Comparison of ENCODE assay signal across 8 cellular contexts in genomic region chr4:123390846-123391456, GRCh38. TPM values are rescaled to one million over a fixed set of nuclear protein-coding genes. Genes with fewer than 3 reads are reported as not detected.
A peak's percentile ranks its signal among the peaks of the same experiment; 100 is the strongest.
DNase-seq lines count a peak whose midpoint lies in the region; ATAC-seq and TF ChIP-seq lines count a peak whose summit lies in the region.

No MANE protein-coding gene starts in this region.

- TF ChIP-seq RAD21 in Ishikawa (IDR thresholded peaks at IDR 0.05; ENCODE audit: low read depth): peak; percentile 56

- H3K4me3 Mint-ChIP-seq in activated T-cell treated with anti-CD3 and anti-CD28 coated beads, Interleukin-2, amount 50 U/mL, for 72 hours: no peak overlapping the region

- H3K4me1 ChIP-seq in adipocyte (ENCODE audit: control insufficient read depth, insufficient read depth, low read length) (no peaks in the 10 kb centered on the region), mucosa of descending colon (ENCODE audit: low read depth) (no peaks in the 10 kb centered on the region)

- H3K27me3 Mint-ChIP-seq in activated T-cell treated with anti-CD3 and anti-CD28 coated beads, Interleukin-2, amount 50 U/mL, for 72 hours (ENCODE audit: low read depth): peaks cover 16% of the 10 kb centered on the region

- no peaks in the 10 kb centered on the region for H3K36me3 Mint-ChIP-seq in activated T-cell treated with anti-CD3 and anti-CD28 coated beads, Interleukin-2, amount 50 U/mL, for 72 hours (ENCODE audit: insufficient read depth in 2 of 2)

- intact Hi-C loops in mucosa of descending colon (cut with DNase I, micrococcal nuclease) (loop anchor here in 1 of 2 donors (10.0 kb wide), 1 partner anchor 264 kb away; no protein-coding TSS in a partner anchor), left colon (cut with DNase I, micrococcal nuclease) (loop anchor here in 1 of 2 donors (5.0 to 10.0 kb wide), 2 partner anchors 261 to 724 kb away; no protein-coding TSS in a partner anchor)

- H3K9me3 Mint-ChIP-seq in activated T-cell treated with anti-CD3 and anti-CD28 coated beads, Interleukin-2, amount 50 U/mL, for 72 hours: no peaks in the 10 kb centered on the region

- H3K27me3 ChIP-seq in adipocyte (replicated peaks; ENCODE audit: control insufficient read depth, insufficient read depth, low read length): no peaks in the 10 kb centered on the region

- peak; percentile 31 for DNase-seq in EH (ENCODE audit: low read depth)
- DNase-seq in adipocyte (ENCODE audit: low read depth): peak; percentile 71
- DNase-seq in mucosa of descending colon: no peak
- DNase-seq in left colon: no peak
- no peak for DNase-seq in NCI-H2107 treated with DMSO at 0.1 percent for 48 hours (lab: John Stamatoyannopoulos, UW; ENCODE audit: unreplicated experiment)
- DNase-seq in activated T-cell treated with anti-CD3 and anti-CD28 coated beads, Interleukin-2, amount 50 U/mL, for 72 hours: no peak

- no peak for TF ChIP-seq EP300 in Ishikawa (IDR thresholded peaks at IDR 0.05; ENCODE audit: borderline replicate concordance)

- H3K27ac Mint-ChIP-seq in activated T-cell treated with anti-CD3 and anti-CD28 coated beads, Interleukin-2, amount 50 U/mL, for 72 hours: no peak overlapping the region

- no peak overlapping the region for H3K9ac ChIP-seq in adipocyte (ENCODE audit: low read length)

- TF ChIP-seq CTCF in mucosa of descending colon (IDR thresholded peaks at IDR 0.05): peak; percentile 23

- H3K4me3 ChIP-seq in adipocyte (ENCODE audit: low read length): no peak overlapping the region
- H3K4me3 ChIP-seq in mucosa of descending colon: no peak overlapping the region

- no peaks in the 10 kb centered on the region for H3K9me3 ChIP-seq in adipocyte (ENCODE audit: control insufficient read depth, low read length)
- no peaks in the 10 kb centered on the region for H3K9me3 ChIP-seq in mucosa of descending colon

- H3K36me3 ChIP-seq in adipocyte (ENCODE audit: control insufficient read depth, insufficient read depth, low read length, severe bottlenecking): no peaks in the 10 kb centered on the region
- no peaks in the 10 kb centered on the region for H3K36me3 ChIP-seq in mucosa of descending colon (ENCODE audit: low read depth)

- peaks cover 14% of the 10 kb centered on the region for H3K4me1 Mint-ChIP-seq in activated T-cell treated with anti-CD3 and anti-CD28 coated beads, Interleukin-2, amount 50 U/mL, for 72 hours (ENCODE audit: low read depth)

- no peak for ATAC-seq in mucosa of descending colon
- ATAC-seq in left colon: no peak
- ATAC-seq in GM21447 (IDR thresholded peaks at IDR 0.05; ENCODE audit: unreplicated experiment): no peak
- ATAC-seq in activated T-cell treated with anti-CD3 and anti-CD28 coated beads, Interleukin-2, amount 50 U/mL, for 72 hours (replicated peaks in 1 of 2): no peak

TF ChIP-seq in Ishikawa, 13 proteins besides CTCF, POLR2A, EP300 and RAD21:
- no peak for TF ChIP-seq TAF1 (IDR thresholded peaks at IDR 0.05; ENCODE audit: low read depth)

RNA-seq across cellular contexts. Expression of gene SPRY1, which starts 5.6 kb away (rescaled TPM):
- total RNA-seq in mucosa of descending colon: 10 to 100 TPM; 26.5 to 46.4 (median 27.2) TPM
- 10 to 100 TPM; 27.2 to 29.0 TPM for total RNA-seq in left colon
- total RNA-seq in activated T-cell treated with anti-CD3 and anti-CD28 coated beads, Interleukin-2, amount 50 U/mL, for 72 hours: 10 to 100 TPM; 39.8 to 58.1 TPM

Comparison
In these comparisons a context has a peak if more than half of its experiments do, and no peak if none do; other contexts are left out.
1. DNase-seq: peak in EH (single experiment) and adipocyte (single experiment); none in mucosa of descending colon (0 of 3), left colon (0 of 2), NCI-H2107 treated with DMSO at 0.1 percent for 48 hours (single experiment) and activated T-cell treated with anti-CD3 and anti-CD28 coated beads, Interleukin-2, amount 50 U/mL, for 72 hours (0 of 2).